9 cellular contexts compared by ENCODE assay signal in the genomic region with DNA sequence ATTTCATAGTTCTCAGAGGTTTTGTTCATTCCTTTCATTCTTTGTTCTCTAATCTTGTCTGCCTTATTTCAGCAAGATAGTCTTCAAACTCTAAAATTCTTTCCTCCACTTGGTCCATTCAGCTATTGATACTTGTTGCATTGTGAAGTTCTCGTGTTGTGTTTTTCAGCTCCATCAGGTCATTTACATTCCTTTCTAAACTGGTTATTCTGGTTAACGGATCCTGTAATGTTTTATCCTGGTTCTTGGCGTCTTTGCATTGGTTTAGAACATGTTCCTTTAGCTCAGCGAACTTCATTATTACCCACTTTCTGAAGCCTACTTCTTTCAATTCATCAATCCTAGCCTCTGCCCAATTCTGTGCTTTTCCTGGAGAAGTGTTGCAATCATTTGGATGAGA. TPM values are rescaled to one million over a fixed set of nuclear protein-coding genes. Genes with fewer than 3 reads are reported as not detected.
"Had no signal": no experiment of that assay in that cellular context is flagged by ENCODE, and none has a peak within 500 bp of the region (broad histone marks: within the 10 kb centered on the region; RNA-seq: fewer than 3 reads in every experiment).

No MANE protein-coding gene starts in this region.

- ATAC-seq: GM12878 had no signal

- H3K4me3 ChIP-seq: GM12878 had no signal

- DNase-seq: GDM1, GF-D8 had no signal

- FAIRE-seq: G401.6, GM12878, GM12891, GM12892, GM18507, GM19239 had no signal

RNA-seq across cellular contexts. Expression of a gene that starts 45.1 kb away (rescaled TPM):
- total RNA-seq: G401, GM12878 had no signal
- polyA plus RNA-seq: GM12878 had no signal
